1 cellular context compared by ENCODE assay signal in genomic region chr12:52812749-52813148, GRCh38.
TF ChIP-seq lines count a peak whose summit lies in the region.

No MANE protein-coding gene starts in this region.

TF ChIP-seq in K562, 482 proteins besides CTCF, POLR2A, EP300 and RAD21:
- TF ChIP-seq MEIS2 (IDR thresholded peaks at IDR 0.05; ENCODE audit: partially characterized antibody), result peak; percentile 61
- TF ChIP-seq CTBP1 (IDR thresholded peaks at IDR 0.05; ENCODE audit: borderline replicate concordance), result 0 out of 2 replicates have a peak, but pooled peaks have one; percentile 20
- TF ChIP-seq NFE2 (IDR thresholded peaks at IDR 0.05; ENCODE audit: low read depth), result 0 out of 2 replicates have a peak, but pooled peaks have one; percentile 25
- TF ChIP-seq ZNF24 (IDR thresholded peaks at IDR 0.05), result no peak
- no peak for TF ChIP-seq MBD1 (CRISPR knock-in tag; IDR thresholded peaks at IDR 0.05)
- no peak for TF ChIP-seq RBFOX2 (IDR thresholded peaks at IDR 0.05; ENCODE audit: low read depth, low read length)
- no peak for TF ChIP-seq PBX2 (CRISPR knock-in tag; IDR thresholded peaks at IDR 0.05; ENCODE audit: low read depth)
- peak; percentile 84 for TF ChIP-seq PBX2 (tag; conservative IDR thresholded peaks at IDR 0.05; ENCODE audit: low read depth)
- TF ChIP-seq UBTF (IDR thresholded peaks at IDR 0.05; ENCODE audit: borderline replicate concordance in 1 of 2, low read depth in 2 of 2, low read length in 2 of 2), result no peak
TF ChIP-seq in K562: peak in this region for 4.
